14 cellular contexts compared by ENCODE assay signal in the genomic region with DNA sequence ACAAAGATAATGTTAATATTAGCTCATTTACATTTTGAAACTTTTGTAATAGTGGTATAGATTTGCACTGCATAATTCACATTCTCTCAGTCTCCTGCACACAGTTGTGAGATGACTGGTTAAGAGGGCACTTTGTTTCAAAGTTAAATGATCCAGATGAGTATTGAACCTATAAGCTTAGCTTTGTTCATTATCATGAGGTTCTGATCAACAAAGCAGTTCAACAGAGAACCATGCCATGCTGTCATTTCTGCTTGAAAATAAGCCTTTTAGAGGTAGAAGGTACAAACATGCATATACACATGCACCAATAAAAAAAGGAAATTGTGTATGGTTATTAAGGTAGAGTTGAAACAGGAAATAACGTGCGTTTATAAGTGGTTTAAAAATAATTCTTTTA. TPM values are rescaled to one million over a fixed set of nuclear protein-coding genes. Genes with fewer than 3 reads are reported as not detected.
DNase-seq lines count a peak whose midpoint lies in the region; ATAC-seq, FAIRE-seq and TF ChIP-seq lines count a peak whose summit lies in the region.
"Had no signal": no experiment of that assay in that cellular context is flagged by ENCODE, and none has a peak within 500 bp of the region (broad histone marks: within the 10 kb centered on the region; RNA-seq: fewer than 3 reads in every experiment).

No MANE protein-coding gene starts in this region.

- H3K27me3 ChIP-seq in CD4-positive, alpha-beta memory T cell (ENCODE audit: insufficient read depth, low read length): no peaks in the 10 kb centered on the region
- H3K27me3 ChIP-seq in naive thymus-derived CD4-positive, alpha-beta T cell (ENCODE audit: control insufficient read depth in 2 of 2, insufficient read depth in 2 of 2, low read length in 2 of 2): no peaks in the 10 kb centered on the region
- H3K27me3 ChIP-seq in SK-N-SH (ENCODE audit: insufficient read depth): no peaks in the 10 kb centered on the region
- H3K27me3 ChIP-seq: pancreas had no signal

- H3K4me1 ChIP-seq in CD4-positive, alpha-beta memory T cell (ENCODE audit: insufficient read depth, low read length): peaks cover 81% of the 10 kb centered on the region
- H3K4me1 ChIP-seq in naive thymus-derived CD4-positive, alpha-beta T cell (ENCODE audit: control insufficient read depth in 2 of 2, insufficient read depth in 2 of 2, low read length in 2 of 2): peaks cover 66% of the 10 kb centered on the region in 2 donors
- H3K4me1 ChIP-seq in SK-N-SH (ENCODE audit: control insufficient read depth in 1 of 2, insufficient read depth in 2 of 2, low read depth in 1 of 2, low read length in 1 of 2): peaks cover 7 to 8% of the 10 kb centered on the region in 2 experiments; a peak in 3 of 4 replicates

- H3K79me2 ChIP-seq in SK-N-SH (ENCODE audit: insufficient read depth): peaks cover 96% of the 10 kb centered on the region

- DNase-seq in CD4-positive, alpha-beta memory T cell: peak; percentile 47 to 67 (median 63)
- no peak for DNase-seq in GM18507 (ENCODE audit: extremely low spot score, insufficient read length, low read depth)
- DNase-seq in activated CD4-positive, alpha-beta memory T cell treated with anti-CD3 and anti-CD28 coated beads for 36 hours: no peak
- DNase-seq in naive thymus-derived CD4-positive, alpha-beta T cell: peak in 7 of 9 donors; percentile 34 to 68 (median 55)
- DNase-seq in SK-N-SH: no peak
- DNase-seq in HPDE6-E6E7 (ENCODE audit: extremely low spot score): no peak
- DNase-seq in stimulated activated CD4-positive, alpha-beta T cell treated with anti-CD3 and anti-CD28 coated beads, Interleukin-12 subunit alpha, Interleukin-12 subunit beta, amount 100 ng/mL, for 4 hours: no peak
- DNase-seq: activated CD8-positive, alpha-beta memory T cell treated with anti-CD3 and anti-CD28 coated beads for 24 hours; AML-193; midbrain; NCI-H1930; NCI-H526; pancreas had no signal

- TF ChIP-seq CTCF in SK-N-SH (IDR thresholded peaks at IDR 0.05): no peak

- H2AFZ ChIP-seq in SK-N-SH (ENCODE audit: low read depth): no peak overlapping the region

- no peaks in the 10 kb centered on the region for H3K9me2 ChIP-seq in SK-N-SH

- H4K20me1 ChIP-seq in SK-N-SH (ENCODE audit: insufficient read depth): peaks cover 49% of the 10 kb centered on the region

- H3K36me3 Mint-ChIP-seq in CD4-positive, alpha-beta memory T cell: peaks cover 4 to 20% of the 10 kb centered on the region in 2 donors
- peaks cover 42% of the 10 kb centered on the region for H3K36me3 Mint-ChIP-seq in activated CD4-positive, alpha-beta memory T cell treated with anti-CD3 and anti-CD28 coated beads for 36 hours
- peaks cover 0 to 30% (median 3%) of the 10 kb centered on the region in 5 donors for H3K36me3 Mint-ChIP-seq in naive thymus-derived CD4-positive, alpha-beta T cell

- peak; percentile 36 for ATAC-seq in naive thymus-derived CD4-positive, alpha-beta T cell
- ATAC-seq in GM21529 (IDR thresholded peaks at IDR 0.05; ENCODE audit: unreplicated experiment): no peak
- ATAC-seq: pancreas had no signal

- POLR2A ChIA-PET in CD4-positive, alpha-beta memory T cell (lab: Charles Lee; ENCODE audit: partially characterized antibody): interaction anchor here (0.7 to 10.8 kb wide), 9 partner anchors 8 to 126 kb away, joined by 3 to 244 read pairs (median 5); no protein-coding TSS in a partner anchor
- POLR2A ChIA-PET in activated CD4-positive, alpha-beta memory T cell treated with anti-CD3 and anti-CD28 coated beads for 36 hours (lab: Charles Lee): interaction anchor here (1.4 to 12.4 kb wide), 4 partner anchors 22 to 748 kb away, joined by 3 to 151 read pairs (median 11); no protein-coding TSS in a partner anchor
- POLR2A ChIA-PET in naive thymus-derived CD4-positive, alpha-beta T cell (lab: Charles Lee): interaction anchor here (0.7 to 12.2 kb wide), 4 partner anchors 8 to 87 kb away, joined by 3 to 173 read pairs (median 5); no protein-coding TSS in a partner anchor
- POLR2A ChIA-PET in SK-N-SH (lab: Yijun Ruan, JAX): no interaction called here

- H3K27ac Mint-ChIP-seq in CD4-positive, alpha-beta memory T cell: peak overlapping the region; percentile 74 to 98 (median 93)
- H3K27ac Mint-ChIP-seq in activated CD4-positive, alpha-beta memory T cell treated with anti-CD3 and anti-CD28 coated beads for 36 hours: peak overlapping the region; percentile 97
- peak overlapping the region in 8 of 9 donors; percentile 43 to 98 (median 92) for H3K27ac Mint-ChIP-seq in naive thymus-derived CD4-positive, alpha-beta T cell

- H3K4me1 Mint-ChIP-seq in CD4-positive, alpha-beta memory T cell: peaks cover 58 to 84% (median 69%) of the 10 kb centered on the region in 4 donors
- H3K4me1 Mint-ChIP-seq in activated CD4-positive, alpha-beta memory T cell treated with anti-CD3 and anti-CD28 coated beads for 36 hours (ENCODE audit: low read depth): peaks cover 67% of the 10 kb centered on the region
- peaks cover 47 to 86% (median 76%) of the 10 kb centered on the region in 7 donors for H3K4me1 Mint-ChIP-seq in naive thymus-derived CD4-positive, alpha-beta T cell

- WGBS in SK-N-SH (ENCODE audit: low lambda C conversion rate): 93% methylated on average over 2 of the region's 2 CpGs

- peak overlapping the region; percentile 57 for H3K27ac ChIP-seq in CD4-positive, alpha-beta memory T cell (ENCODE audit: low read depth, low read length)
- peak overlapping the region; percentile 91 for H3K27ac ChIP-seq in naive thymus-derived CD4-positive, alpha-beta T cell (ENCODE audit: low read depth, low read length)
- no peak overlapping the region for H3K27ac ChIP-seq in SK-N-SH (ENCODE audit: low read depth in 2 of 2, low read length in 1 of 2)
- H3K27ac ChIP-seq: pancreas had no signal

- no peaks in the 10 kb centered on the region for H3K9me3 ChIP-seq in CD4-positive, alpha-beta memory T cell (ENCODE audit: control insufficient read depth in 1 of 2, low read length in 2 of 2)
- H3K9me3 ChIP-seq in naive thymus-derived CD4-positive, alpha-beta T cell (ENCODE audit: control insufficient read depth in 2 of 3, low read length in 3 of 3): no peaks in the 10 kb centered on the region
- no peaks in the 10 kb centered on the region for H3K9me3 ChIP-seq in SK-N-SH
- H3K9me3 ChIP-seq: pancreas had no signal

- H3K4me3 ChIP-seq in CD4-positive, alpha-beta memory T cell (ENCODE audit: low read length in 2 of 2): no peak overlapping the region
- no peak overlapping the region for H3K4me3 ChIP-seq in naive thymus-derived CD4-positive, alpha-beta T cell (ENCODE audit: low read length)
- no peak overlapping the region for H3K4me3 ChIP-seq in SK-N-SH (ENCODE audit: low read depth in 2 of 2, low read length in 1 of 2)
- H3K4me3 ChIP-seq: pancreas had no signal

- H3K4me2 ChIP-seq in SK-N-SH: no peak overlapping the region

- H3F3A ChIP-seq in SK-N-SH (replicated peaks; ENCODE audit: insufficient read depth): peaks cover 6% of the 10 kb centered on the region

- H3K27me3 Mint-ChIP-seq in CD4-positive, alpha-beta memory T cell: no peaks in the 10 kb centered on the region
- H3K27me3 Mint-ChIP-seq in activated CD4-positive, alpha-beta memory T cell treated with anti-CD3 and anti-CD28 coated beads for 36 hours: no peaks in the 10 kb centered on the region
- no peaks in the 10 kb centered on the region for H3K27me3 Mint-ChIP-seq in naive thymus-derived CD4-positive, alpha-beta T cell

- H3K9me3 Mint-ChIP-seq in CD4-positive, alpha-beta memory T cell: no peaks in the 10 kb centered on the region
- H3K9me3 Mint-ChIP-seq in activated CD4-positive, alpha-beta memory T cell treated with anti-CD3 and anti-CD28 coated beads for 36 hours: no peaks in the 10 kb centered on the region
- H3K9me3 Mint-ChIP-seq in naive thymus-derived CD4-positive, alpha-beta T cell: peaks cover 0 to 2% (median 0%) of the 10 kb centered on the region in 11 donors

- H3K9ac ChIP-seq in SK-N-SH: no peak overlapping the region

- peak; percentile 83 for FAIRE-seq in GM18507 (lab: Jason Lieb, UNC)
- FAIRE-seq: pancreas had no signal

- no peak for TF ChIP-seq EP300 in SK-N-SH (IDR thresholded peaks at IDR 0.05; ENCODE audit: borderline replicate concordance in 1 of 2, low read depth in 1 of 2, low read length in 1 of 2)

- H3K4me3 Mint-ChIP-seq in CD4-positive, alpha-beta memory T cell: peak overlapping the region; percentile 31 to 100 (median 67)
- H3K4me3 Mint-ChIP-seq in activated CD4-positive, alpha-beta memory T cell treated with anti-CD3 and anti-CD28 coated beads for 36 hours: peak overlapping the region; percentile 42
- H3K4me3 Mint-ChIP-seq in naive thymus-derived CD4-positive, alpha-beta T cell: peak overlapping the region in 8 of 10 donors; percentile 44 to 96 (median 54)

- CTCF ChIA-PET in CD4-positive, alpha-beta memory T cell (lab: Charles Lee; ENCODE audit: partially characterized antibody): interaction anchor here (0.7 to 7.3 kb wide), 6 partner anchors 14 to 116 kb away, joined by 3 to 44 read pairs (median 3); no protein-coding TSS in a partner anchor
- CTCF ChIA-PET in activated CD4-positive, alpha-beta memory T cell treated with anti-CD3 and anti-CD28 coated beads for 36 hours (lab: Charles Lee): interaction anchor here (0.8 to 12.3 kb wide), 5 partner anchors 21 to 116 kb away, joined by 3 to 104 read pairs (median 4); no protein-coding TSS in a partner anchor
- CTCF ChIA-PET in naive thymus-derived CD4-positive, alpha-beta T cell (lab: Charles Lee): interaction anchor here (0.7 to 1.6 kb wide), 4 partner anchors 13 to 131 kb away, joined by 3 to 5 read pairs (median 4); no protein-coding TSS in a partner anchor
- CTCF ChIA-PET in SK-N-SH (lab: Yijun Ruan, JAX): interaction anchor here (1.3 kb wide), 1 partner anchor 31 kb away, joined by 3 read pairs; no protein-coding TSS in a partner anchor

- intact Hi-C loops in CD4-positive, alpha-beta memory T cell (cut with micrococcal nuclease): loop anchor here (5.0 to 10.0 kb wide), 5 partner anchors 33 to 400 kb away; a partner anchor contains a TSS
- intact Hi-C loops in activated CD4-positive, alpha-beta memory T cell treated with anti-CD3 and anti-CD28 coated beads for 36 hours (cut with micrococcal nuclease): loop anchor here (1.0 kb wide), 1 partner anchor 116 kb away; no protein-coding TSS in a partner anchor
- intact Hi-C loops in naive thymus-derived CD4-positive, alpha-beta T cell (cut with micrococcal nuclease): loop anchor here (2.0 to 10.0 kb wide), 7 partner anchors 14 to 952 kb away; a partner anchor contains a TSS

- TF ChIP-seq RAD21 in SK-N-SH (IDR thresholded peaks at IDR 0.05; ENCODE audit: low read length): no peak

- H3K36me3 ChIP-seq in CD4-positive, alpha-beta memory T cell (ENCODE audit: insufficient read depth, low read length): no peaks in the 10 kb centered on the region
- no peaks in the 10 kb centered on the region for H3K36me3 ChIP-seq in naive thymus-derived CD4-positive, alpha-beta T cell (ENCODE audit: control insufficient read depth in 2 of 3, insufficient read depth in 3 of 3, low read length in 3 of 3)
- no peaks in the 10 kb centered on the region for H3K36me3 ChIP-seq in SK-N-SH (replicated peaks in 1 of 2; ENCODE audit: control insufficient read depth in 1 of 2, insufficient read depth in 2 of 2, low read length in 1 of 2)
- H3K36me3 ChIP-seq: pancreas had no signal

RNA-seq across cellular contexts. Expression of a gene that starts 4.8 kb away (rescaled TPM):
- total RNA-seq in CD4-positive, alpha-beta memory T cell: 100 to 1,000 TPM; 130 to 134 TPM
- polyA plus RNA-seq in CD4-positive, alpha-beta memory T cell: 10 to 100 TPM; 67.2 to 85.7 TPM
- total RNA-seq in activated CD4-positive, alpha-beta memory T cell treated with anti-CD3 and anti-CD28 coated beads for 36 hours: 100 to 1,000 TPM; 292 to 294 TPM
- total RNA-seq in naive thymus-derived CD4-positive, alpha-beta T cell: 100 to 1,000 TPM in 4 of 5 experiments, 10 to 100 TPM in 1; 89.8 to 183 (median 107) TPM
- polyA plus RNA-seq in naive thymus-derived CD4-positive, alpha-beta T cell: 10 to 100 TPM; 37.6 to 55.0 TPM
- polyA plus RNA-seq in SK-N-SH (2012; rRNA removed): 17.7 and 19.8 TPM in 2 replicates
- 33.1 and 48.0 TPM in 2 replicates for polyA plus RNA-seq in SK-N-SH (2012; cell fraction: cytosol; rRNA removed)
- polyA plus RNA-seq in SK-N-SH (2012; cell fraction: nucleus; rRNA removed): 3.8 and 6.7 TPM in 2 replicates

Comparison
In these comparisons a context has a peak if more than half of its experiments do, and no peak if none do; other contexts are left out.
1. DNase-seq: peak in CD4-positive, alpha-beta memory T cell (5 of 5) and naive thymus-derived CD4-positive, alpha-beta T cell (7 of 9); none in GM18507 (single experiment), activated CD4-positive, alpha-beta memory T cell treated with anti-CD3 and anti-CD28 coated beads for 36 hours (single experiment), SK-N-SH (single experiment), HPDE6-E6E7 (single experiment) and stimulated activated CD4-positive, alpha-beta T cell treated with anti-CD3 and anti-CD28 coated beads, Interleukin-12 subunit alpha, Interleukin-12 subunit beta, amount 100 ng/mL, for 4 hours (single experiment).
2. H3K27ac ChIP-seq: peak in CD4-positive, alpha-beta memory T cell (single experiment) and naive thymus-derived CD4-positive, alpha-beta T cell (single experiment); none in SK-N-SH (0 of 2).
3. Peak in every context shown above with its lines, with median percentiles within 50 percentile points of each other: H3K27ac Mint-ChIP-seq and H3K4me3 Mint-ChIP-seq.